Comparison of ENCODE assay signal across 20 cellular contexts in the genomic region with DNA sequence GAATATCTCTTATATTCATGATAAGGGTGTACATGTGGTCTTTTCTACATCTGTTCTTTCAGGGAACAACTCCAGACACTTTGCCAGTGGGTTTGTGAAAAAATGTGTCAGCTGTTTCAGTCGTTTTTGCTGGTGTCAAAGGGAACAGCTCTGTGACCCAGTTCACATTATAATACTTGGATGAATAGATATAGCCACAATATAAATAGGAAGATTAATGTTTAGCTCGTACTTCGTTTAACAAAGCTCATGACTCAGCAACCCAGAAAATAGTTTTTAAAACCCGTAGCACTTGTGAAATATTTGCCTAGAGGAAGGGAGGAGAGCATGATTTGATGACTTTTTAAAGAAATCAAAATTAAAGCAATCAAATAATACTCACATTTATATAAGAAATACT. TPM values are rescaled to one million over a fixed set of nuclear protein-coding genes. Genes with fewer than 3 reads are reported as not detected.
DNase-seq lines count a peak whose midpoint lies in the region; ATAC-seq, FAIRE-seq and TF ChIP-seq lines count a peak whose summit lies in the region.
"Had no signal": no experiment of that assay in that cellular context is flagged by ENCODE, and none has a peak within 500 bp of the region (broad histone marks: within the 10 kb centered on the region; RNA-seq: fewer than 3 reads in every experiment).

No MANE protein-coding gene starts in this region.

- H3K4me1 ChIP-seq in left lung (peaks cover 0 to 9% of the 10 kb centered on the region in 2 donors), small intestine (ENCODE audit: control insufficient read depth in 2 of 2, insufficient read depth in 1 of 2, low read depth in 1 of 2, low read length in 1 of 2) (no peaks in the 10 kb centered on the region), gastrocnemius medialis (no peaks in the 10 kb centered on the region)
- H3K4me1 ChIP-seq: ascending aorta, lower lobe of right lung had no signal

- peaks cover 0 to 45% of the 10 kb centered on the region in 2 donors for H3K36me3 ChIP-seq in left lung
- peaks cover 1 to 6% of the 10 kb centered on the region in 2 donors for H3K36me3 ChIP-seq in small intestine (ENCODE audit: control insufficient read depth in 2 of 2, insufficient read depth in 2 of 2, low read length in 2 of 2)
- peaks cover 0 to 33% of the 10 kb centered on the region in 2 donors for H3K36me3 ChIP-seq in gastrocnemius medialis
- H3K36me3 ChIP-seq: ovary had no signal

- no peak overlapping the region for H3K4me3 ChIP-seq in left lung
- no peak overlapping the region for H3K4me3 ChIP-seq in small intestine (ENCODE audit: low read depth in 1 of 2, low read length in 2 of 2)
- no peak overlapping the region for H3K4me3 ChIP-seq in gastrocnemius medialis
- H3K4me3 ChIP-seq: ascending aorta, lower lobe of right lung, ovary, SJCRH30, skin epidermis had no signal

- FAIRE-seq in RCC 7860 (lab: Jason Lieb, UNC) (peak; percentile 99), small intestine (lab: Jason Lieb, UNC) (no peak)

- H3K27ac ChIP-seq in left lung (no peak overlapping the region), small intestine (ENCODE audit: low read depth in 1 of 2, low read length in 1 of 2) (peak overlapping the region in 1 of 2 donors; percentile 22), gastrocnemius medialis (no peak overlapping the region)
- H3K27ac ChIP-seq: ascending aorta, lower lobe of right lung, ovary, SJCRH30, skin epidermis, WERI-Rb-1 had no signal

- intact Hi-C loops in left lung (cut with DNase I) = no loop called here
- intact Hi-C loops in gastrocnemius medialis (cut with DNase I; ENCODE audit: low total_unique reads) = no loop called here

- no peaks in the 10 kb centered on the region for H3K27me3 ChIP-seq in left lung
- H3K27me3 ChIP-seq in small intestine (ENCODE audit: control insufficient read depth in 2 of 2, insufficient read depth in 2 of 2, low read length in 2 of 2) = no peaks in the 10 kb centered on the region
- H3K27me3 ChIP-seq in gastrocnemius medialis = no peaks in the 10 kb centered on the region
- H3K27me3 ChIP-seq: ascending aorta, ovary, SJCRH30 had no signal

- in situ Hi-C loops in gastrocnemius medialis (cut with MboI; ENCODE audit: low sequenced_read_pairs in 4 of 4) = loop anchor here (5.0 to 25.0 kb wide), 5 partner anchors 168 to 846 kb away; partner anchors contain the start of genes SMIM14 (in 3 of the 4) and PDS5A (in 2 of the 4)

- WGBS in small intestine, 3 donors = 18 to 48% (median 28%) methylated on average over 4 of the region's 4 CpGs

- H3K9me3 ChIP-seq in left lung (no peaks in the 10 kb centered on the region), small intestine (ENCODE audit: control insufficient read depth, low read depth) (no peaks in the 10 kb centered on the region), gastrocnemius medialis (no peaks in the 10 kb centered on the region)
- H3K9me3 ChIP-seq: ascending aorta, lower lobe of right lung, ovary, SJCRH30 had no signal

- ATAC-seq in esophagus mucosa (peak; percentile 67), left lung (peak; percentile 41), HG02623 (IDR thresholded peaks at IDR 0.05; ENCODE audit: unreplicated experiment) (no peak), gastrocnemius medialis (no peak)
- ATAC-seq in activated CD4-positive, CD25-positive, alpha-beta regulatory T cell treated with anti-CD3 and anti-CD28 coated beads, Interleukin-2, amount 50 U/mL, for 24 hours = no peak
- ATAC-seq: lower lobe of right lung had no signal

- DNase-seq in RCC 7860 (ENCODE audit: low spot score) (peak; percentile 88), left lung (no peak), small intestine (peak; percentile 48), mucosa of gallbladder (ENCODE audit: low spot score) (no peak), gastrocnemius medialis (no peak)
- DNase-seq: activated CD4-positive, alpha-beta T cell treated with anti-CD3 and anti-CD28 coated beads, Interleukin-2, amount 50 U/mL, for 4 hours; activated naive CD4-positive, alpha-beta T cell treated with Interleukin-2 at 50 U/mL for 16 hours; EL; lower lobe of right lung; NCI-H1105; NCI-H526 treated with DMSO at 0.1 percent for 48 hours; ovary; SJCRH30; stimulated activated CD4-positive, alpha-beta T cell treated with anti-CD3 and anti-CD28 coated beads, Interleukin-4, amount 100 ng/mL, for 1 hour; WERI-Rb-1 had no signal

- TF ChIP-seq POLR2A in gastrocnemius medialis (IDR thresholded peaks at IDR 0.05) = no peak

- no peak for TF ChIP-seq CTCF in left lung (IDR thresholded peaks at IDR 0.05)
- TF ChIP-seq CTCF in gastrocnemius medialis (IDR thresholded peaks at IDR 0.05 in 4 of 5, conservative IDR thresholded peaks at IDR 0.05 in 1 of 5) = no peak

RNA-seq across cellular contexts. Expression of gene LIAS, which starts 7.9 kb away (rescaled TPM):
- total RNA-seq in esophagus mucosa = 13.7 TPM
- 10 to 100 TPM in 1 of 2 donors, 1 to 10 TPM in 1; 9.6 to 11.0 TPM for total RNA-seq in left lung
- polyA plus RNA-seq in small intestine = 10 to 100 TPM; 14.9 to 25.5 (median 19.8) TPM
- 14.7 TPM for total RNA-seq in mucosa of gallbladder
- 10 to 100 TPM; 10.3 to 20.2 (median 12.1) TPM for total RNA-seq in gastrocnemius medialis

RNA-seq across cellular contexts. Expression of gene RPL9, which starts 8.0 kb away (rescaled TPM):
- 1,488 TPM for total RNA-seq in esophagus mucosa
- total RNA-seq in left lung = 1,000 to 10,000 TPM in 1 of 2 donors, 100 to 1,000 TPM in 1; 974 to 1,439 TPM
- polyA plus RNA-seq in small intestine = 1,000 to 10,000 TPM; 1,916 to 2,952 (median 2,399) TPM
- total RNA-seq in mucosa of gallbladder = 1,194 TPM
- total RNA-seq in gastrocnemius medialis = 1,000 to 10,000 TPM; 2,556 to 3,080 (median 2,834) TPM

Comparison
In these comparisons a context has a peak if more than half of its experiments do, and no peak if none do; other contexts are left out.
1. DNase-seq: peak in RCC 7860 (single experiment) and small intestine (single experiment); none in left lung (0 of 2), mucosa of gallbladder (single experiment) and gastrocnemius medialis (0 of 2).
2. ATAC-seq: peak in esophagus mucosa (single experiment) and left lung (single experiment); none in activated CD4-positive, CD25-positive, alpha-beta regulatory T cell treated with anti-CD3 and anti-CD28 coated beads, Interleukin-2, amount 50 U/mL, for 24 hours (0 of 2), HG02623 (single experiment) and gastrocnemius medialis (0 of 2).